ENCODE assay signal across 11 cellular contexts in genomic region chr2:12430036-12430795, GRCh38.
DNase-seq lines count a peak whose midpoint lies in the region; ATAC-seq, FAIRE-seq and TF ChIP-seq lines count a peak whose summit lies in the region.
"Had no signal": no experiment of that assay in that cellular context is flagged by ENCODE, and none has a peak within 500 bp of the region (broad histone marks: within the 10 kb centered on the region; RNA-seq: fewer than 3 reads in every experiment).

No MANE protein-coding gene starts in this region.

- no peaks in the 10 kb centered on the region for H3K79me2 ChIP-seq in Karpas-422 (ENCODE audit: low read length)

- H2AFZ ChIP-seq in Karpas-422 (ENCODE audit: low read length) = no peak overlapping the region

- no peaks in the 10 kb centered on the region for H3K9me3 Mint-ChIP-seq in activated T-helper 17 cell treated with anti-CD3 and anti-CD28 coated beads, Interleukin-2, amount 50 U/mL, for 72 hours

- peak; percentile 50 for FAIRE-seq in GM12892 (lab: Jason Lieb, UNC)

- H3K36me3 Mint-ChIP-seq in activated T-helper 17 cell treated with anti-CD3 and anti-CD28 coated beads, Interleukin-2, amount 50 U/mL, for 72 hours (ENCODE audit: low read depth) = no peaks in the 10 kb centered on the region

- H3K4me2 ChIP-seq in Karpas-422 (ENCODE audit: low read depth, low read length, poor library complexity, severe bottlenecking) = no peak overlapping the region

- no peaks in the 10 kb centered on the region for H3K9me3 ChIP-seq in Karpas-422 (ENCODE audit: low read length)

- peak overlapping the region; percentile 18 for H3K27ac Mint-ChIP-seq in activated T-helper 17 cell treated with anti-CD3 and anti-CD28 coated beads, Interleukin-2, amount 50 U/mL, for 72 hours

- ATAC-seq in activated T-helper 17 cell treated with anti-CD3 and anti-CD28 coated beads, Interleukin-2, amount 50 U/mL, for 72 hours (replicated peaks) = no peak
- ATAC-seq in HG03280 (IDR thresholded peaks at IDR 0.05; ENCODE audit: unreplicated experiment) = no peak
- ATAC-seq: Right ventricle myocardium inferior had no signal

- no peaks in the 10 kb centered on the region for H4K20me1 ChIP-seq in Karpas-422 (ENCODE audit: insufficient read depth, low read depth, low read length)

- no peaks in the 10 kb centered on the region for H3K27me3 ChIP-seq in Karpas-422 (ENCODE audit: low read length)

- TF ChIP-seq POLR2A in GM12892 (IDR thresholded peaks at IDR 0.05; ENCODE audit: low read depth, low read length) = no peak

- H3K4me3 ChIP-seq in Karpas-422 (ENCODE audit: low read length) = no peak overlapping the region

- no peaks in the 10 kb centered on the region; the same call in 1 of the 2 replicates for H3K4me1 ChIP-seq in Karpas-422 (ENCODE audit: low read length)

- DNase-seq in AG08395 (ENCODE audit: low spot score) = peak; percentile 62
- DNase-seq in GM12892 (ENCODE audit: insufficient read length) = no peak
- DNase-seq in iris pigment epithelial cell (ENCODE audit: low read depth) = peak; percentile 85
- DNase-seq in retina = no peak
- DNase-seq in activated effector memory CD4-positive, alpha-beta T cell treated with Interleukin-2 at 50 U/mL for 16 hours = no peak
- no peak for DNase-seq in Karpas-422
- DNase-seq: DND-41, NCI-H1092 had no signal

- no peaks in the 10 kb centered on the region for H3K27me3 Mint-ChIP-seq in activated T-helper 17 cell treated with anti-CD3 and anti-CD28 coated beads, Interleukin-2, amount 50 U/mL, for 72 hours

- H3K9ac ChIP-seq in Karpas-422 (ENCODE audit: low read length) = no peak overlapping the region

- no peak overlapping the region for H3K27ac ChIP-seq in Karpas-422 (ENCODE audit: low read length)

- peak overlapping the region; percentile 21 for H3K4me3 Mint-ChIP-seq in activated T-helper 17 cell treated with anti-CD3 and anti-CD28 coated beads, Interleukin-2, amount 50 U/mL, for 72 hours

- H3K4me1 Mint-ChIP-seq in activated T-helper 17 cell treated with anti-CD3 and anti-CD28 coated beads, Interleukin-2, amount 50 U/mL, for 72 hours = peaks cover 21% of the 10 kb centered on the region

- H3K36me3 ChIP-seq in Karpas-422 (ENCODE audit: insufficient read depth, low read length) = no peaks in the 10 kb centered on the region

- H3K9me2 ChIP-seq in Karpas-422 (replicated peaks; ENCODE audit: insufficient read depth, low read length) = no peaks in the 10 kb centered on the region

Comparison
In these comparisons a context has a peak if more than half of its experiments do, and no peak if none do; other contexts are left out.
1. DNase-seq: peak in AG08395 (single experiment) and iris pigment epithelial cell (single experiment); none in GM12892 (single experiment), retina (single experiment), activated effector memory CD4-positive, alpha-beta T cell treated with Interleukin-2 at 50 U/mL for 16 hours (single experiment) and Karpas-422 (single experiment).